In the genomic region with DNA sequence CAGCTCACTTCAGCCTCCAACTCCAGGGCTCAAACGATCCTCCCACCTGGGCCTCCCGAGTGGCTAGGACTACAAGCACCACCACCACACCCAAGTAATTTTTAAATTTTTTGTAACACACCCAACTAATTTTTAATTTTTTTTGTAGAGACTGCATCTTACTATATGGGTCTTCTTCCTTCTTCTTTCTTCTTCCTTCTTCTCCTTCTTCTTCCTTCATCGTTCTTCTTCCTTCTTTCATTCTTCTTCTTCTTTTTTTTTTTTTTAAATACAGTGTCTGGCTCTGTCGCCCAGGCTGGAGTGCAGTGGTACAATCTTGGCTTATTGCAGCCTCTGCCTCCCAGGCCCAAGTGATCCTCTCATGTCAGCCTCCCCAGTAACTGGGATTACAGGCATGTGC, we compare ENCODE assay signal across 8 cellular contexts. TPM values are rescaled to one million over a fixed set of nuclear protein-coding genes. Genes with fewer than 3 reads are reported as not detected.
A peak's percentile ranks its signal among the peaks of the same experiment; 100 is the strongest.
DNase-seq lines count a peak whose midpoint lies in the region; FAIRE-seq lines count a peak whose summit lies in the region.

No MANE protein-coding gene starts in this region.

- H3K27me3 Mint-ChIP-seq in T-helper 1 cell treated with Interleukin-12 subunit alpha and Interleukin-12 subunit beta and Interleukin-4 antibody, amounts not matched to agents 30 μg/mL and 1 μg/mL, for 36 hours (ENCODE audit: low read depth) = no peaks in the 10 kb centered on the region
- no peaks in the 10 kb centered on the region for H3K27me3 Mint-ChIP-seq in activated T-helper 2 cell treated with anti-CD3 and anti-CD28 coated beads, Interferon-gamma antibody, Interleukin-2, Interleukin-4, amounts not matched to agents 10 μg/mL and 5 μg/mL and 100 μg/mL, durations not matched to agents 14 hours and 24 hours and 36 hours (ENCODE audit: low read depth)

- H3K9me3 Mint-ChIP-seq in T-helper 1 cell treated with Interleukin-12 subunit alpha and Interleukin-12 subunit beta and Interleukin-4 antibody, amounts not matched to agents 30 μg/mL and 1 μg/mL, for 36 hours = no peaks in the 10 kb centered on the region
- H3K9me3 Mint-ChIP-seq in activated T-helper 2 cell treated with anti-CD3 and anti-CD28 coated beads, Interferon-gamma antibody, Interleukin-2, Interleukin-4, amounts not matched to agents 10 μg/mL and 5 μg/mL and 100 μg/mL, durations not matched to agents 14 hours and 24 hours and 36 hours = no peaks in the 10 kb centered on the region

- no peaks in the 10 kb centered on the region for H3K9me3 ChIP-seq in subcutaneous abdominal adipose tissue (ENCODE audit: control insufficient read depth in 5 of 5, low read length in 5 of 5)

- H3K36me3 Mint-ChIP-seq in T-helper 1 cell treated with Interleukin-12 subunit alpha and Interleukin-12 subunit beta and Interleukin-4 antibody, amounts not matched to agents 30 μg/mL and 1 μg/mL, for 36 hours (ENCODE audit: low read depth) = peaks cover 8% of the 10 kb centered on the region
- H3K36me3 Mint-ChIP-seq in activated T-helper 2 cell treated with anti-CD3 and anti-CD28 coated beads, Interferon-gamma antibody, Interleukin-2, Interleukin-4, amounts not matched to agents 10 μg/mL and 5 μg/mL and 100 μg/mL, durations not matched to agents 14 hours and 24 hours and 36 hours (ENCODE audit: low read depth) = peaks cover 13% of the 10 kb centered on the region

- peak overlapping the region; percentile 97 for H3K27ac ChIP-seq in layer of hippocampus (ENCODE audit: low read depth, low read length)
- H3K27ac ChIP-seq in subcutaneous abdominal adipose tissue (ENCODE audit: low read depth, low read length) = peak overlapping the region; percentile 97

- peaks cover 4 to 29% (median 17%) of the 10 kb centered on the region in 5 donors for H3K4me1 ChIP-seq in subcutaneous abdominal adipose tissue (ENCODE audit: control insufficient read depth in 5 of 5, insufficient read depth in 5 of 5, low read length in 5 of 5)

- FAIRE-seq in HTR-8/SVneo (lab: Jason Lieb, UNC) = no peak

- intact Hi-C loops in activated T-helper 2 cell treated with anti-CD3 and anti-CD28 coated beads, Interferon-gamma antibody, Interleukin-2, Interleukin-4, amounts not matched to agents 10 μg/mL and 5 μg/mL and 100 μg/mL, durations not matched to agents 14 hours and 24 hours and 36 hours (cut with micrococcal nuclease) = loop anchor here (1.0 to 5.0 kb wide), 7 partner anchors 27 to 253 kb away; partner anchors contain the start of gene BORCS5

- H3K4me3 Mint-ChIP-seq in T-helper 1 cell treated with Interleukin-12 subunit alpha and Interleukin-12 subunit beta and Interleukin-4 antibody, amounts not matched to agents 30 μg/mL and 1 μg/mL, for 36 hours = peak overlapping the region; percentile 89
- H3K4me3 Mint-ChIP-seq in activated T-helper 2 cell treated with anti-CD3 and anti-CD28 coated beads, Interferon-gamma antibody, Interleukin-2, Interleukin-4, amounts not matched to agents 10 μg/mL and 5 μg/mL and 100 μg/mL, durations not matched to agents 14 hours and 24 hours and 36 hours (ENCODE audit: low read depth) = peak overlapping the region; percentile 94

- H3K4me1 Mint-ChIP-seq in T-helper 1 cell treated with Interleukin-12 subunit alpha and Interleukin-12 subunit beta and Interleukin-4 antibody, amounts not matched to agents 30 μg/mL and 1 μg/mL, for 36 hours (ENCODE audit: low read depth) = peaks cover 30% of the 10 kb centered on the region
- H3K4me1 Mint-ChIP-seq in activated T-helper 2 cell treated with anti-CD3 and anti-CD28 coated beads, Interferon-gamma antibody, Interleukin-2, Interleukin-4, amounts not matched to agents 10 μg/mL and 5 μg/mL and 100 μg/mL, durations not matched to agents 14 hours and 24 hours and 36 hours (ENCODE audit: low read depth) = peaks cover 48% of the 10 kb centered on the region

- DNase-seq in T-helper 1 cell (no peak), SK-N-DZ (ENCODE audit: low spot score) (no peak), LoVo (ENCODE audit: low spot score) (no peak), HTR-8/SVneo (ENCODE audit: insufficient read length, low spot score) (no peak)
- DNase-seq in activated T-helper 2 cell treated with anti-CD3 and anti-CD28 coated beads, Interferon-gamma antibody, Interleukin-2, Interleukin-4, amounts not matched to agents 10 μg/mL and 5 μg/mL and 100 μg/mL, durations not matched to agents 14 hours and 24 hours and 36 hours (ENCODE audit: low spot score) = no peak

- H3K9ac ChIP-seq in subcutaneous abdominal adipose tissue (ENCODE audit: low read length in 5 of 5) = peak overlapping the region in 3 of 5 donors; percentile 79 to 91 (median 86)

- H3K4me3 ChIP-seq in subcutaneous abdominal adipose tissue (ENCODE audit: low read depth in 1 of 5, low read length in 5 of 5) = peak overlapping the region in 4 of 5 donors; percentile 22 to 91 (median 74)

- H3K27ac Mint-ChIP-seq in T-helper 1 cell treated with Interleukin-12 subunit alpha and Interleukin-12 subunit beta and Interleukin-4 antibody, amounts not matched to agents 30 μg/mL and 1 μg/mL, for 36 hours = peak overlapping the region; percentile 83
- peak overlapping the region; percentile 88 for H3K27ac Mint-ChIP-seq in activated T-helper 2 cell treated with anti-CD3 and anti-CD28 coated beads, Interferon-gamma antibody, Interleukin-2, Interleukin-4, amounts not matched to agents 10 μg/mL and 5 μg/mL and 100 μg/mL, durations not matched to agents 14 hours and 24 hours and 36 hours

- H3K27me3 ChIP-seq in layer of hippocampus (ENCODE audit: control insufficient read depth, insufficient read depth, low read length) = no peaks in the 10 kb centered on the region
- H3K27me3 ChIP-seq in subcutaneous abdominal adipose tissue (ENCODE audit: control insufficient read depth in 5 of 5, insufficient read depth in 4 of 5, low read length in 5 of 5) = no peaks in the 10 kb centered on the region

- peaks cover 0 to 2% (median 0%) of the 10 kb centered on the region in 5 donors for H3K36me3 ChIP-seq in subcutaneous abdominal adipose tissue (ENCODE audit: control insufficient read depth in 5 of 5, insufficient read depth in 5 of 5, low read length in 5 of 5)

RNA-seq across cellular contexts. Expression of gene CREBL2, which starts 1.0 kb away (rescaled TPM):
- 22.3 and 23.3 TPM in 2 replicates for total RNA-seq in activated T-helper 2 cell treated with anti-CD3 and anti-CD28 coated beads, Interferon-gamma antibody, Interleukin-2, Interleukin-4, amounts not matched to agents 10 μg/mL and 5 μg/mL and 100 μg/mL, durations not matched to agents 14 hours and 24 hours and 36 hours
- 22.8 and 22.9 TPM in 2 replicates for polyA plus RNA-seq in SK-N-DZ (2014; cell fraction: cytosol; rRNA removed)
- 8.3 and 9.1 TPM in 2 replicates for polyA plus RNA-seq in SK-N-DZ (2014; cell fraction: nucleus; rRNA removed)

RNA-seq across cellular contexts. Expression of gene DUSP16, which starts 48.0 kb away (rescaled TPM):
- total RNA-seq in activated T-helper 2 cell treated with anti-CD3 and anti-CD28 coated beads, Interferon-gamma antibody, Interleukin-2, Interleukin-4, amounts not matched to agents 10 μg/mL and 5 μg/mL and 100 μg/mL, durations not matched to agents 14 hours and 24 hours and 36 hours = 64.7 and 66.5 TPM in 2 replicates
- 6.5 and 7.5 TPM in 2 replicates for polyA plus RNA-seq in SK-N-DZ (2014; cell fraction: cytosol; rRNA removed)
- polyA plus RNA-seq in SK-N-DZ (2014; cell fraction: nucleus; rRNA removed) = 4.2 and 4.4 TPM in 2 replicates
